In the genomic region with DNA sequence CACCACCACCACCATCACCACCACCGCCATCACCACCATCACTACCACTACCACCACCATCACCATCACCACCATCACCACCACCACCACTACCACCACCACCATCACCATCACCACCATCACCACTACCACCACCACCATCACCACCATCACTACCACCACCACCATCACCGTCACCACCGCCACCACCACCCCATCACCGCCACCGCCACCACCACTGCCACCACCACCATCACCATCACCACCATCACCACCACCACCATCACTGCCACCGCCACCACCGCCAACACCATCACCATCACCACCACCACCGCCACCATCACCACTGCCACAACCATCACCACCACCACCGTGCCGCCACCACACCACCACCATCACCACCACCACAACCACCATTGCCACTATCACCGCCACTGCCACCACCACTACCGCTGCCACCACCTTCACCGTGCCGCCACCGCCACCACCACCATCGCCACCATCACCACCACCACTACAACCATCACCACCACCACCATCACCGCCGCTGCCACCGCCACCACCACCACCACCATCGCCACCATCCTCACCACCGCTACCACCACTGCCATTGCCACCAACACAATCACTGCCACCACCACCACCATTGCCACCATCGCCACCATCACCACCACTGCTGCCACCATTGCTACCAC, we compare ENCODE assay signal across 21 cellular contexts.
"Had no signal": no experiment of that assay in that cellular context is flagged by ENCODE, and none has a peak within 500 bp of the region (broad histone marks: within the 10 kb centered on the region; RNA-seq: fewer than 3 reads in every experiment).

No MANE protein-coding gene starts in this region.

- H3K27ac ChIP-seq: coronary artery, dorsolateral prefrontal cortex, hepatocyte, pancreas, testis, tibial nerve had no signal

- FAIRE-seq: islet of Langerhans, pancreas had no signal

- H2AFZ ChIP-seq: hepatocyte had no signal

- H3K27ac Mint-ChIP-seq: mesothelial cell of epicardium; natural killer cell; stimulated activated naive CD8-positive, alpha-beta T cell treated with anti-CD3 and anti-CD28 coated beads, Interleukin-15, Interleukin-2, amounts not matched to agents 100 ng/mL and 50 ng/mL, for 24 hours had no signal

- H3K4me3 ChIP-seq: coronary artery, dorsolateral prefrontal cortex, hepatocyte, pancreas, smooth muscle cell, testis, tibial nerve had no signal

- H3K9me3 ChIP-seq: pancreas, testis, tibial nerve had no signal

- H3K4me3 Mint-ChIP-seq: mesothelial cell of epicardium; natural killer cell; neural crest cell; stimulated activated naive CD8-positive, alpha-beta T cell treated with anti-CD3 and anti-CD28 coated beads, Interleukin-15, Interleukin-2, amounts not matched to agents 100 ng/mL and 50 ng/mL, for 24 hours had no signal

- H3K4me2 ChIP-seq: hepatocyte, smooth muscle cell had no signal

- H3K4me1 Mint-ChIP-seq: mesothelial cell of epicardium, natural killer cell, neural crest cell had no signal

- H3K36me3 Mint-ChIP-seq: mesothelial cell of epicardium, natural killer cell had no signal

- H3K36me3 ChIP-seq: pancreas, tibial nerve had no signal

- H3K4me1 ChIP-seq: pancreas, testis, tibial nerve had no signal

- H3K79me2 ChIP-seq: hepatocyte had no signal

- H3K9me3 Mint-ChIP-seq: mesothelial cell of epicardium had no signal

- DNase-seq: cerebellar nuclear complex; dorsolateral prefrontal cortex; effector CD8-positive, alpha-beta T cell; foreskin melanocyte; head of caudate nucleus; kidney glomerular epithelial cell; natural killer cell; occipital lobe; stimulated activated CD4-positive, alpha-beta T cell treated with anti-CD3 and anti-CD28 coated beads, Interleukin-2, amount 100 ng/mL, for 48 hours; testis had no signal

- H3K27me3 Mint-ChIP-seq: progenitor cell of endocrine pancreas; stimulated activated naive CD8-positive, alpha-beta T cell treated with anti-CD3 and anti-CD28 coated beads, Interleukin-15, Interleukin-2, amounts not matched to agents 100 ng/mL and 50 ng/mL, for 24 hours had no signal

- ATAC-seq: natural killer cell, pancreas, right cardiac atrium had no signal

- H3K27me3 ChIP-seq: dorsolateral prefrontal cortex, hepatocyte, pancreas, testis, tibial nerve had no signal
